Comparison of ENCODE assay signal across 8 cellular contexts in genomic region chr7:151088856-151089699, GRCh38. TPM values are rescaled to one million over a fixed set of nuclear protein-coding genes. Genes with fewer than 3 reads are reported as not detected.
DNase-seq lines count a peak whose midpoint lies in the region; ATAC-seq lines count a peak whose summit lies in the region.

No MANE protein-coding gene starts in this region.

- no peak overlapping the region for H3K27ac ChIP-seq in Karpas-422 (ENCODE audit: low read length)

- H3K36me3 ChIP-seq in adipocyte (ENCODE audit: control insufficient read depth, insufficient read depth, low read length, severe bottlenecking) (no peaks in the 10 kb centered on the region), Karpas-422 (ENCODE audit: insufficient read depth, low read length) (no peaks in the 10 kb centered on the region)

- H3K9ac ChIP-seq in adipocyte (ENCODE audit: low read length) (peak overlapping the region; percentile 90), Karpas-422 (ENCODE audit: low read length) (no peak overlapping the region)

- intact Hi-C loops in left ventricle myocardium superior (cut with micrococcal nuclease), result no loop called here

- no peaks in the 10 kb centered on the region for H4K20me1 ChIP-seq in Karpas-422 (ENCODE audit: insufficient read depth, low read depth, low read length)

- no peaks in the 10 kb centered on the region for H3K9me2 ChIP-seq in Karpas-422 (replicated peaks; ENCODE audit: insufficient read depth, low read length)

- H3K27me3 ChIP-seq in adipocyte (replicated peaks; ENCODE audit: control insufficient read depth, insufficient read depth, low read length), result no peaks in the 10 kb centered on the region
- no peaks in the 10 kb centered on the region for H3K27me3 ChIP-seq in Karpas-422 (ENCODE audit: low read length)

- H3K4me3 ChIP-seq in adipocyte (ENCODE audit: low read length) (peak overlapping the region; percentile 93), Karpas-422 (ENCODE audit: low read length) (no peak overlapping the region)

- H3K4me1 ChIP-seq in adipocyte (ENCODE audit: control insufficient read depth, insufficient read depth, low read length), result peaks cover 69% of the 10 kb centered on the region
- H3K4me1 ChIP-seq in Karpas-422 (ENCODE audit: low read length), result peaks cover 7% of the 10 kb centered on the region

- no peak overlapping the region for H2AFZ ChIP-seq in Karpas-422 (ENCODE audit: low read length)

- no peaks in the 10 kb centered on the region for H3K9me3 ChIP-seq in adipocyte (ENCODE audit: control insufficient read depth, low read length)
- H3K9me3 ChIP-seq in Karpas-422 (ENCODE audit: low read length), result no peaks in the 10 kb centered on the region

- ATAC-seq in left ventricle myocardium superior, result peak; percentile 47

- DNase-seq in stimulated activated CD4-positive, alpha-beta T cell treated with anti-CD3 and anti-CD28 coated beads, Interleukin-15, amount 100 ng/mL, for 24 hours, result peak; percentile 30
- no peak for DNase-seq in stimulated activated CD4-positive, alpha-beta T cell treated with anti-CD3 and anti-CD28 coated beads, Interleukin-4, amount 100 ng/mL, for 1 hour
- DNase-seq in adipocyte (ENCODE audit: low read depth) (peak; percentile 80), left ventricle myocardium superior (peak; percentile 77), pons (ENCODE audit: low spot score) (peak; percentile 53), Karpas-422 (no peak), globus pallidus (ENCODE audit: low spot score) (no peak)
- DNase-seq in stimulated activated naive CD4-positive, alpha-beta T cell treated with Interleukin-2 at 50 U/mL for 16 hours (lab: John Stamatoyannopoulos, UW), result no peak

- no peak overlapping the region for H3K4me2 ChIP-seq in Karpas-422 (ENCODE audit: low read depth, low read length, poor library complexity, severe bottlenecking)

- H3K79me2 ChIP-seq in Karpas-422 (ENCODE audit: low read length), result no peaks in the 10 kb centered on the region

RNA-seq across cellular contexts. Expression of gene AGAP3, which starts 2.8 kb away (rescaled TPM):
- 69.7 TPM for total RNA-seq in left ventricle myocardium superior
- total RNA-seq in Karpas-422 (2014; rRNA removed; shearing (Covaris generic); ENCODE audit: low replicate concordance), result 0.18 and 1.6 TPM in 2 replicates

RNA-seq across cellular contexts. Expression of gene TMUB1, which starts 5.8 kb away (rescaled TPM):
- 38.7 TPM for total RNA-seq in left ventricle myocardium superior
- 30.9 and 56.4 TPM in 2 replicates for total RNA-seq in Karpas-422 (2014; rRNA removed; shearing (Covaris generic); ENCODE audit: low replicate concordance)

RNA-seq across cellular contexts. Expression of gene FASTK, which starts 8.5 kb away (rescaled TPM):
- total RNA-seq in left ventricle myocardium superior, result 79.4 TPM
- 48.8 and 127 TPM in 2 replicates for total RNA-seq in Karpas-422 (2014; rRNA removed; shearing (Covaris generic); ENCODE audit: low replicate concordance)

RNA-seq across cellular contexts. Expression of gene SLC4A2, which starts 29.7 kb away (rescaled TPM):
- 64.1 TPM for total RNA-seq in left ventricle myocardium superior
- total RNA-seq in Karpas-422 (2014; rRNA removed; shearing (Covaris generic); ENCODE audit: low replicate concordance), result 35.1 and 113 TPM in 2 replicates

RNA-seq across cellular contexts. Expression of gene CDK5, which starts 31.4 kb away (rescaled TPM):
- total RNA-seq in left ventricle myocardium superior, result 8.1 TPM
- 13.6 and 33.0 TPM in 2 replicates for total RNA-seq in Karpas-422 (2014; rRNA removed; shearing (Covaris generic); ENCODE audit: low replicate concordance)

Comparison
In these comparisons a context has a peak if more than half of its experiments do, and no peak if none do; other contexts are left out.
1. DNase-seq: peak in stimulated activated CD4-positive, alpha-beta T cell treated with anti-CD3 and anti-CD28 coated beads, Interleukin-15, amount 100 ng/mL, for 24 hours (single experiment), adipocyte (single experiment), left ventricle myocardium superior (single experiment) and pons (single experiment); none in stimulated activated CD4-positive, alpha-beta T cell treated with anti-CD3 and anti-CD28 coated beads, Interleukin-4, amount 100 ng/mL, for 1 hour (single experiment), Karpas-422 (single experiment), stimulated activated naive CD4-positive, alpha-beta T cell treated with Interleukin-2 at 50 U/mL for 16 hours (single experiment) and globus pallidus (single experiment).
2. RNA of gene AGAP3, which starts 2.8 kb away (total RNA-seq): 69.7 TPM in left ventricle myocardium superior (single experiment); 0.18 to 1.6 TPM in Karpas-422; every median in the first group is over 10 times any median in the second.